ENCODE assay signal across 2 cellular contexts in genomic region chr1:22919341-22920025, GRCh38.
TF ChIP-seq lines count a peak whose summit lies in the region.

No MANE protein-coding gene starts in this region.

TF ChIP-seq in IMR-90, 13 proteins besides CTCF, POLR2A, EP300 and RAD21:
- TF ChIP-seq CEBPB (IDR thresholded peaks at IDR 0.05; ENCODE audit: low read depth, low read length) (peak; percentile 58), MXI1 (IDR thresholded peaks at IDR 0.05; ENCODE audit: borderline replicate concordance, low read depth, low read length) (no peak)

TF ChIP-seq in WTC11, 78 proteins besides CTCF, POLR2A, EP300 and RAD21:
- TF ChIP-seq NR2C2 (CRISPR knock-in tag; IDR thresholded peaks at IDR 0.05), result no peak
- no peak for TF ChIP-seq GRHL2 (CRISPR knock-in tag; IDR thresholded peaks at IDR 0.05; ENCODE audit: insufficient replicate concordance, severe bottlenecking)
- TF ChIP-seq ERG (CRISPR knock-in tag; IDR thresholded peaks at IDR 0.05), result no peak
- no peak for TF ChIP-seq ZNF138 (CRISPR knock-in tag; conservative IDR thresholded peaks at IDR 0.05)
- no peak for TF ChIP-seq HMGA2 (CRISPR knock-in tag; IDR thresholded peaks at IDR 0.05)
- no peak for TF ChIP-seq ZMAT4 (CRISPR knock-in tag; IDR thresholded peaks at IDR 0.05)
- TF ChIP-seq CREM (CRISPR knock-in tag; IDR thresholded peaks at IDR 0.05), result no peak
- no peak for TF ChIP-seq ZSCAN18 (CRISPR knock-in tag; IDR thresholded peaks at IDR 0.05)
- TF ChIP-seq ZNF263 (CRISPR knock-in tag; IDR thresholded peaks at IDR 0.05; ENCODE audit: low read depth), result no peak
- no peak for TF ChIP-seq SP1 (CRISPR knock-in tag; conservative IDR thresholded peaks at IDR 0.05)
- no peak for TF ChIP-seq ZNF671 (CRISPR knock-in tag; IDR thresholded peaks at IDR 0.05)
- TF ChIP-seq ESRRA (CRISPR knock-in tag; IDR thresholded peaks at IDR 0.05; ENCODE audit: borderline replicate concordance), result no peak
- no peak for TF ChIP-seq GTF2I (CRISPR knock-in tag; conservative IDR thresholded peaks at IDR 0.05)
- no peak for TF ChIP-seq CBFB (CRISPR knock-in tag; IDR thresholded peaks at IDR 0.05; ENCODE audit: low read depth)
- TF ChIP-seq IRF2 (CRISPR knock-in tag; IDR thresholded peaks at IDR 0.05; ENCODE audit: borderline replicate concordance, low read depth), result no peak
- TF ChIP-seq RORB (CRISPR knock-in tag; IDR thresholded peaks at IDR 0.05), result no peak
